In the genomic region with DNA sequence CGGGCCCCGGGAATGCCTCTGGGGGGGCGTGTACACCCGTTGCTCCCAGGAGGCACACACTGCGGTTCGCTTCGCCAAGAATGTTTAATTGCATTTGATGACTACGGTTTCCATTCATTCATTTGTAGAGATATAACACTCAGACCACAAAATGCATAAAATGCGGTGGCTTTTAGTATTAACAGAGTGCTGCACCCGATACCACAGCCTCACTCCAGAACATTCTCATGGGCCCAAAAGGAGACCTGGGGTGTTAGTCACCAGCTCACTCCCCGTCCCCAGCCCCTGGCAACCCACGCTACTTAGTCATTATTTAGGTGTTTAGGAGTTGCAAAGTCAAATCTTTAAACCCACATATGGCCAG, we compare ENCODE assay signal across 8 cellular contexts. TPM values are rescaled to one million over a fixed set of nuclear protein-coding genes. Genes with fewer than 3 reads are reported as not detected.
DNase-seq lines count a peak whose midpoint lies in the region; ATAC-seq and TF ChIP-seq lines count a peak whose summit lies in the region.

No MANE protein-coding gene starts in this region.

- H3K4me2 ChIP-seq in skeletal muscle satellite cell (ENCODE audit: low read length): peak overlapping the region; percentile 73

- H3K4me3 ChIP-seq in CD8-positive, alpha-beta memory T cell (ENCODE audit: low read length): peak overlapping the region; percentile 83
- H3K4me3 ChIP-seq in astrocyte of the cerebellum (ENCODE audit: low read depth, low read length) (no peak overlapping the region), skeletal muscle satellite cell (ENCODE audit: low read length) (no peak overlapping the region)

- H3K4me1 ChIP-seq in CD8-positive, alpha-beta memory T cell (ENCODE audit: insufficient read depth, low read length): peaks cover 18% of the 10 kb centered on the region
- peaks cover 34% of the 10 kb centered on the region for H3K4me1 ChIP-seq in skeletal muscle satellite cell (ENCODE audit: control insufficient read depth, insufficient read depth, low read length)

- H3K27ac Mint-ChIP-seq in CD8-positive, alpha-beta memory T cell: peak overlapping the region in 7 of 8 donors; percentile 71 to 98 (median 94)

- DNase-seq in CD8-positive, alpha-beta memory T cell: peak in 4 of 5 donors; percentile 27 to 70 (median 42)
- DNase-seq in astrocyte of the cerebellum (ENCODE audit: low read depth) (peak; percentile 98), Ammon's horn (ENCODE audit: low spot score) (no peak), NCI-H2196 (lab: John Stamatoyannopoulos, UW; ENCODE audit: unreplicated experiment) (no peak)

- H3K9me3 Mint-ChIP-seq in CD8-positive, alpha-beta memory T cell: no peaks in the 10 kb centered on the region

- peak overlapping the region; percentile 81 for H3K9ac ChIP-seq in skeletal muscle satellite cell (ENCODE audit: low read depth, low read length)

- ATAC-seq in SK-N-SH treated with all-trans-retinoic acid at 6 μM for 48 hours (peak; percentile 68), HG03196 (IDR thresholded peaks at IDR 0.05; ENCODE audit: unreplicated experiment) (no peak), GM21515 (IDR thresholded peaks at IDR 0.05; ENCODE audit: unreplicated experiment) (no peak)

- POLR2A ChIA-PET in CD8-positive, alpha-beta memory T cell (lab: Charles Lee): no interaction called here

- CTCF ChIA-PET in CD8-positive, alpha-beta memory T cell (lab: Charles Lee): no interaction called here

- peaks cover 0 to 6% (median 2%) of the 10 kb centered on the region in 3 donors for H3K36me3 Mint-ChIP-seq in CD8-positive, alpha-beta memory T cell

- no peaks in the 10 kb centered on the region for H3K9me3 ChIP-seq in CD8-positive, alpha-beta memory T cell (ENCODE audit: low read length)
- no peaks in the 10 kb centered on the region for H3K9me3 ChIP-seq in skeletal muscle satellite cell (replicated peaks; ENCODE audit: low read length)

- no peaks in the 10 kb centered on the region for H3K27me3 Mint-ChIP-seq in CD8-positive, alpha-beta memory T cell

- H3K4me3 Mint-ChIP-seq in CD8-positive, alpha-beta memory T cell: peak overlapping the region; percentile 76 to 95 (median 90)

- H3K27me3 ChIP-seq in CD8-positive, alpha-beta memory T cell (ENCODE audit: insufficient read depth, low read length, poor library complexity, severe bottlenecking): no peaks in the 10 kb centered on the region
- H3K27me3 ChIP-seq in skeletal muscle satellite cell (ENCODE audit: control insufficient read depth, insufficient read depth, low read length): no peaks in the 10 kb centered on the region

- H3K27ac ChIP-seq in CD8-positive, alpha-beta memory T cell (ENCODE audit: low read depth, low read length): peak overlapping the region; percentile 73

- no peak for TF ChIP-seq CTCF in astrocyte of the cerebellum (IDR thresholded peaks at IDR 0.05; ENCODE audit: low read depth, low read length, missing control alignments)

- peaks cover 13 to 26% (median 23%) of the 10 kb centered on the region in 3 donors for H3K4me1 Mint-ChIP-seq in CD8-positive, alpha-beta memory T cell

- in situ Hi-C loops in astrocyte of the cerebellum (cut with HindIII; ENCODE audit: low sequenced_read_pairs): no loop called here

- H3K36me3 ChIP-seq in CD8-positive, alpha-beta memory T cell (ENCODE audit: insufficient read depth, low read length): no peaks in the 10 kb centered on the region
- H3K36me3 ChIP-seq in skeletal muscle satellite cell (ENCODE audit: insufficient read depth, low read length): peaks cover 10% of the 10 kb centered on the region

TF ChIP-seq in SK-N-SH treated with all-trans-retinoic acid at 6 μM for 48 hours, 23 proteins besides CTCF, POLR2A, EP300 and RAD21:
- no peak for TF ChIP-seq CREB5 (CRISPR knock-in tag; IDR thresholded peaks at IDR 0.05; ENCODE audit: low read depth)
- TF ChIP-seq PATZ1 (CRISPR knock-in tag; IDR thresholded peaks at IDR 0.05; ENCODE audit: borderline replicate concordance): peak; percentile 92; the same call in 1 of the 2 replicates
- TF ChIP-seq TOX (CRISPR knock-in tag; IDR thresholded peaks at IDR 0.05; ENCODE audit: borderline replicate concordance): no peak
- no peak for TF ChIP-seq ZFP3 (CRISPR knock-in tag; IDR thresholded peaks at IDR 0.05)
- no peak for TF ChIP-seq ISL1 (CRISPR knock-in tag; IDR thresholded peaks at IDR 0.05)
- no peak for TF ChIP-seq ZC3H10 (CRISPR knock-in tag; IDR thresholded peaks at IDR 0.05)

RNA-seq across cellular contexts. Expression of gene HCN2, which starts 21.8 kb away (rescaled TPM):
- total RNA-seq in CD8-positive, alpha-beta memory T cell: under 1 TPM; 0.42 to 0.48 TPM
- not detected for polyA plus RNA-seq in CD8-positive, alpha-beta memory T cell
- total RNA-seq in skeletal muscle satellite cell (2012; rRNA removed): 0.76 and 2.4 TPM in 2 replicates

RNA-seq across cellular contexts. Expression of gene POLRMT, which starts 21.8 kb away (rescaled TPM):
- 10 to 100 TPM; 75.2 to 77.3 TPM for total RNA-seq in CD8-positive, alpha-beta memory T cell
- 58.8 TPM for polyA plus RNA-seq in CD8-positive, alpha-beta memory T cell
- 39.8 and 40.0 TPM in 2 replicates for total RNA-seq in skeletal muscle satellite cell (2012; rRNA removed)

RNA-seq across cellular contexts. Expression of gene FGF22, which starts 28.2 kb away (rescaled TPM):
- total RNA-seq in CD8-positive, alpha-beta memory T cell: under 1 TPM; 0.20 to 0.22 TPM
- polyA plus RNA-seq in CD8-positive, alpha-beta memory T cell: not detected
- 0.44 TPM in 1 of 2 replicates, not detected in the other for total RNA-seq in skeletal muscle satellite cell (2012; rRNA removed)

RNA-seq across cellular contexts. Expression of gene BSG, which starts 39.1 kb away (rescaled TPM):
- total RNA-seq in CD8-positive, alpha-beta memory T cell: 100 to 1,000 TPM; 250 to 262 TPM
- polyA plus RNA-seq in CD8-positive, alpha-beta memory T cell: 436 TPM
- total RNA-seq in skeletal muscle satellite cell (2012; rRNA removed): 268 and 289 TPM in 2 replicates

RNA-seq across cellular contexts. Expression of gene RNF126, which starts 51.5 kb away (rescaled TPM):
- 10 to 100 TPM; 89.6 to 95.5 TPM for total RNA-seq in CD8-positive, alpha-beta memory T cell
- polyA plus RNA-seq in CD8-positive, alpha-beta memory T cell: 100.0 TPM
- 55.8 and 70.8 TPM in 2 replicates for total RNA-seq in skeletal muscle satellite cell (2012; rRNA removed)

Comparison
In these comparisons a context has a peak if more than half of its experiments do, and no peak if none do; other contexts are left out.
1. DNase-seq: peak in CD8-positive, alpha-beta memory T cell (4 of 5) and astrocyte of the cerebellum (single experiment); none in Ammon's horn (single experiment) and NCI-H2196 (single experiment).